ENCODE assay signal across 18 cellular contexts in genomic region chr2:219174146-219174545, GRCh38. TPM values are rescaled to one million over a fixed set of nuclear protein-coding genes. Genes with fewer than 3 reads are reported as not detected.
DNase-seq lines count a peak whose midpoint lies in the region; ATAC-seq and TF ChIP-seq lines count a peak whose summit lies in the region.
"Had no signal": no experiment of that assay in that cellular context is flagged by ENCODE, and none has a peak within 500 bp of the region (broad histone marks: within the 10 kb centered on the region; RNA-seq: fewer than 3 reads in every experiment).

No MANE protein-coding gene starts in this region.

- no peak for DNase-seq in Caco-2
- no peak for DNase-seq in naive B cell
- no peak for DNase-seq in left ventricle myocardium inferior
- DNase-seq in colonic mucosa, result no peak
- DNase-seq in islet precursor cell, result no peak
- DNase-seq: activated effector memory CD4-positive, alpha-beta T cell treated with Interleukin-2 at 50 U/mL for 16 hours; MG63; NCI-H2081; NCI-H526 treated with DMSO at 0.1 percent for 48 hours; pancreas; small intestine; stomach; uterus had no signal

- POLR2A ChIA-PET in Caco-2 (lab: Charles Lee), result no interaction called here

- H3K36me3 ChIP-seq in BLaER1 (peaks cover 43% of the 10 kb centered on the region), Caco-2 (ENCODE audit: control insufficient read depth, insufficient read depth, low read length) (peaks cover 12% of the 10 kb centered on the region), left ventricle myocardium inferior (peaks cover 34% of the 10 kb centered on the region), colonic mucosa (peaks cover 11% of the 10 kb centered on the region)
- H3K36me3 ChIP-seq: uterus had no signal

- no peak overlapping the region for H3K4me2 ChIP-seq in BLaER1

- TF ChIP-seq CTCF in Caco-2 (IDR thresholded peaks at IDR 0.05; ENCODE audit: insufficient read depth in 1 of 2, low read depth in 1 of 2, low read length in 1 of 2, severe bottlenecking in 1 of 2, unreplicated experiment in 1 of 2) (no peak), left ventricle myocardium inferior (IDR thresholded peaks at IDR 0.05; ENCODE audit: borderline replicate concordance) (no peak), colonic mucosa (IDR thresholded peaks at IDR 0.05) (no peak)

- H3K27me3 Mint-ChIP-seq in Caco-2 (ENCODE audit: insufficient read depth, unreplicated experiment) (no peaks in the 10 kb centered on the region), naive B cell (no peaks in the 10 kb centered on the region)
- no peaks in the 10 kb centered on the region for H3K27me3 Mint-ChIP-seq in activated naive CD8-positive, alpha-beta T cell

- intact Hi-C loops in Caco-2 (cut with micrococcal nuclease; ENCODE audit: unreplicated experiment) (no loop called here), left ventricle myocardium inferior (cut with micrococcal nuclease) (loop anchor here (5.0 kb wide), 1 partner anchor 123 kb away; no protein-coding TSS in a partner anchor), colonic mucosa (cut with DNase I) (loop anchor here (5.0 kb wide), 1 partner anchor 43 kb away; the partner anchor contains the start of gene ABCB6)

- H3K27ac Mint-ChIP-seq in Caco-2 (ENCODE audit: unreplicated experiment), result no peak overlapping the region
- H3K27ac Mint-ChIP-seq in activated naive CD8-positive, alpha-beta T cell, result peak overlapping the region; percentile 64
- peak overlapping the region in 4 of 6 donors; percentile 43 to 86 (median 80) for H3K27ac Mint-ChIP-seq in naive B cell

- peaks cover 25% of the 10 kb centered on the region for H3K4me1 ChIP-seq in BLaER1
- H3K4me1 ChIP-seq in Caco-2, result peaks cover 25% of the 10 kb centered on the region
- H3K4me1 ChIP-seq in left ventricle myocardium inferior, result peaks cover 63% of the 10 kb centered on the region
- H3K4me1 ChIP-seq in colonic mucosa, result peaks cover 8% of the 10 kb centered on the region

- ATAC-seq in naive B cell (ENCODE audit: low read depth in 2 of 2), result no peak
- no peak for ATAC-seq in GM18907 (IDR thresholded peaks at IDR 0.05; ENCODE audit: unreplicated experiment)
- ATAC-seq: activated CD4-positive, CD25-positive, alpha-beta regulatory T cell treated with anti-CD3 and anti-CD28 coated beads, Interleukin-2, amount 50 U/mL, for 24 hours; pancreas had no signal

- no peaks in the 10 kb centered on the region for H3K9me3 ChIP-seq in BLaER1
- H3K9me3 ChIP-seq in Caco-2, result no peaks in the 10 kb centered on the region
- no peaks in the 10 kb centered on the region for H3K9me3 ChIP-seq in left ventricle myocardium inferior (replicated peaks)
- no peaks in the 10 kb centered on the region for H3K9me3 ChIP-seq in colonic mucosa
- H3K9me3 ChIP-seq: MG63, pancreas, stomach, uterus had no signal

- H3K9me3 Mint-ChIP-seq in Caco-2 (ENCODE audit: unreplicated experiment) (no peaks in the 10 kb centered on the region), naive B cell (no peaks in the 10 kb centered on the region)
- no peaks in the 10 kb centered on the region for H3K9me3 Mint-ChIP-seq in activated naive CD8-positive, alpha-beta T cell (ENCODE audit: low read depth)

- CTCF ChIA-PET in Caco-2 (lab: Charles Lee), result no interaction called here

- no peaks in the 10 kb centered on the region for H3K27me3 ChIP-seq in BLaER1
- no peaks in the 10 kb centered on the region; the same call in 1 of the 2 replicates for H3K27me3 ChIP-seq in Caco-2 (replicated peaks; ENCODE audit: control insufficient read depth, insufficient read depth, low read length)
- no peaks in the 10 kb centered on the region for H3K27me3 ChIP-seq in left ventricle myocardium inferior (ENCODE audit: low read depth)
- H3K27me3 ChIP-seq in colonic mucosa, result no peaks in the 10 kb centered on the region
- H3K27me3 ChIP-seq: cardiac muscle cell, MG63, pancreas, stomach, uterus had no signal

- no TSS peak for BruUV-seq in Caco-2 (replicated peaks; lab: Mats Ljungman, UMichigan)

- peaks cover 14% of the 10 kb centered on the region; the same call in 1 of the 2 replicates for H4K20me1 ChIP-seq in BLaER1

- H3K9ac ChIP-seq in BLaER1 (peak overlapping the region; percentile 16; the same call in 1 of the 2 replicates), colonic mucosa (ENCODE audit: low read depth in 2 of 2, low read length in 2 of 2) (no peak overlapping the region)

- no peak overlapping the region for H3K27ac ChIP-seq in BLaER1
- no peak overlapping the region for H3K27ac ChIP-seq in left ventricle myocardium inferior (replicated peaks)
- H3K27ac ChIP-seq in colonic mucosa, result no peak overlapping the region
- H3K27ac ChIP-seq: cardiac muscle cell, pancreas, uterus had no signal

- H3K36me3 Mint-ChIP-seq in Caco-2 (ENCODE audit: insufficient read depth, unreplicated experiment), result peaks cover 38% of the 10 kb centered on the region
- peaks cover 6% of the 10 kb centered on the region for H3K36me3 Mint-ChIP-seq in activated naive CD8-positive, alpha-beta T cell
- peaks cover 7 to 20% of the 10 kb centered on the region in 2 donors for H3K36me3 Mint-ChIP-seq in naive B cell

- H3K4me3 Mint-ChIP-seq in Caco-2 (ENCODE audit: unreplicated experiment) (peak overlapping the region; percentile 9), naive B cell (peak overlapping the region in 7 of 8 donors; percentile 4 to 99 (median 51))
- peak overlapping the region; percentile 71 for H3K4me3 Mint-ChIP-seq in activated naive CD8-positive, alpha-beta T cell

- H3K4me1 Mint-ChIP-seq in Caco-2 (ENCODE audit: low read depth, unreplicated experiment) (peaks cover 33% of the 10 kb centered on the region), naive B cell (peaks cover 46 to 53% (median 46%) of the 10 kb centered on the region in 3 donors)
- peaks cover 38% of the 10 kb centered on the region for H3K4me1 Mint-ChIP-seq in activated naive CD8-positive, alpha-beta T cell (ENCODE audit: low read depth)

- H3K4me3 ChIP-seq in BLaER1, result no peak overlapping the region
- no peak overlapping the region for H3K4me3 ChIP-seq in Caco-2 (ENCODE audit: low read depth, low read length)
- H3K4me3 ChIP-seq in left ventricle myocardium inferior, result no peak overlapping the region
- no peak overlapping the region for H3K4me3 ChIP-seq in colonic mucosa
- H3K4me3 ChIP-seq: cardiac muscle cell, MG63, pancreas, stomach, uterus had no signal

RNA-seq across cellular contexts. Expression of gene CNPPD1, which starts 2.6 kb away (rescaled TPM):
- total RNA-seq in Caco-2 (2022), result 59.3 and 62.9 TPM in 2 replicates
- polyA plus RNA-seq in naive B cell (ENCODE audit: low read depth in 6 of 6), result 100 to 1,000 TPM; 112 to 157 (median 133) TPM
- 58.1 TPM for total RNA-seq in left ventricle myocardium inferior
- total RNA-seq in colonic mucosa, result 10 to 100 TPM; 80.7 to 98.2 TPM

RNA-seq across cellular contexts. Expression of gene RETREG2, which starts 3.9 kb away (rescaled TPM):
- total RNA-seq in Caco-2 (2022) (59.5 and 62.0 TPM in 2 replicates), left ventricle myocardium inferior (29.9 TPM), colonic mucosa (100 to 1,000 TPM in 1 of 2 donors, 10 to 100 TPM in 1; 94.4 to 116 TPM)
- 100 to 1,000 TPM in 1 of 6 donors, 10 to 100 TPM in 5; 54.7 to 113 (median 62.7) TPM for polyA plus RNA-seq in naive B cell (ENCODE audit: low read depth in 6 of 6)

RNA-seq across cellular contexts. Expression of gene SLC23A3, which starts 4.3 kb away (rescaled TPM):
- 6.5 and 7.1 TPM in 2 replicates for total RNA-seq in Caco-2 (2022)
- under 1 TPM in 2 of 6 donors, not detected in 4; 0.18 to 0.24 TPM for polyA plus RNA-seq in naive B cell (ENCODE audit: low read depth in 6 of 6)
- total RNA-seq in left ventricle myocardium inferior, result 0.58 TPM
- total RNA-seq in colonic mucosa, result 10 to 100 TPM in 1 of 2 donors, 1 to 10 TPM in 1; 4.7 to 13.8 TPM
- polyA plus RNA-seq: cardiac muscle cell had no signal

RNA-seq across cellular contexts. Expression of gene NHEJ1, which starts 13.5 kb away (rescaled TPM):
- total RNA-seq in Caco-2 (2022) (28.5 and 29.6 TPM in 2 replicates), left ventricle myocardium inferior (6.4 TPM), colonic mucosa (10 to 100 TPM; 30.7 to 51.1 TPM)
- 10 to 100 TPM; 24.8 to 31.5 (median 27.7) TPM for polyA plus RNA-seq in naive B cell (ENCODE audit: low read depth in 6 of 6)

RNA-seq across cellular contexts. Expression of gene ZFAND2B, which starts 32.4 kb away (rescaled TPM):
- total RNA-seq in Caco-2 (2022) (37.3 and 41.8 TPM in 2 replicates), left ventricle myocardium inferior (19.7 TPM), colonic mucosa (10 to 100 TPM; 65.5 to 74.6 TPM)
- 10 to 100 TPM; 50.7 to 77.7 (median 57.9) TPM for polyA plus RNA-seq in naive B cell (ENCODE audit: low read depth in 6 of 6)

Comparison
In these comparisons a context has a peak if more than half of its experiments do, and no peak if none do; other contexts are left out.
1. H3K4me3 Mint-ChIP-seq: peak in every context shown above with its lines; median percentile 71 in activated naive CD8-positive, alpha-beta T cell; 51 in naive B cell; 9 in Caco-2.